8 cellular contexts compared by ENCODE assay signal in genomic region chr16:11329080-11329491, GRCh38. TPM values are rescaled to one million over a fixed set of nuclear protein-coding genes. Genes with fewer than 3 reads are reported as not detected.
DNase-seq lines count a peak whose midpoint lies in the region; ATAC-seq and TF ChIP-seq lines count a peak whose summit lies in the region.

No MANE protein-coding gene starts in this region.

- peak overlapping the region; percentile 40 for H3K4me3 ChIP-seq in AG04449 (ENCODE audit: low read depth, low read length)
- H3K4me3 ChIP-seq in iPS DF 6.9 (ENCODE audit: low read length) = no peak overlapping the region

- H3K27me3 ChIP-seq in iPS DF 6.9 (ENCODE audit: control insufficient read depth, insufficient read depth, low read length) = no peaks in the 10 kb centered on the region

- H3K27ac ChIP-seq in iPS DF 6.9 (ENCODE audit: low read length) = peak overlapping the region; percentile 89

- no peak for DNase-seq in AG04449 (ENCODE audit: low read depth, low spot score)
- DNase-seq in RPMI7951 (ENCODE audit: low read depth) = peak; percentile 54
- no peak for DNase-seq in iPS DF 6.9 (ENCODE audit: low read depth, low spot score)
- DNase-seq in activated CD8-positive, alpha-beta memory T cell treated with anti-CD3 and anti-CD28 coated beads, Interleukin-2, amount 50 U/mL, for 4 hours = no peak
- no peak for DNase-seq in NCI-H774 (lab: John Stamatoyannopoulos, UW)

- TF ChIP-seq CTCF in AG04449 (IDR thresholded peaks at IDR 0.05; ENCODE audit: insufficient read depth, low read length, missing control alignments) = no peak

- no CpG with 5 or more reads among the region's 6 CpGs for WGBS in iPS DF 6.9 (ENCODE audit: insufficient coverage, insufficient read length)

- POLR2A ChIA-PET in AG04449 (lab: Yijun Ruan, JAX) = interaction anchor here (1.3 kb wide), 2 partner anchors 31 to 73 kb away, joined by 3 to 10 read pairs; partner anchors contain the start of gene SOCS1

- H3K4me1 ChIP-seq in iPS DF 6.9 (ENCODE audit: control insufficient read depth, insufficient read depth, low read length) = peaks cover 10% of the 10 kb centered on the region

- no peaks in the 10 kb centered on the region for H3K9me3 ChIP-seq in iPS DF 6.9 (ENCODE audit: control insufficient read depth, insufficient read depth, low read length)

- CTCF ChIA-PET in AG04449 (lab: Yijun Ruan, JAX) = interaction anchor here (0.9 to 1.3 kb wide), 2 partner anchors 16 to 21 kb away, joined by 3 read pairs; no protein-coding TSS in a partner anchor

- ATAC-seq in GM19035 (IDR thresholded peaks at IDR 0.05; ENCODE audit: unreplicated experiment) (peak; percentile 21), GM21390 (IDR thresholded peaks at IDR 0.05; ENCODE audit: unreplicated experiment) (no peak), HG02642 (IDR thresholded peaks at IDR 0.05; ENCODE audit: poor library complexity, unreplicated experiment) (no peak)

- H3K36me3 ChIP-seq in iPS DF 6.9 (ENCODE audit: control insufficient read depth, insufficient read depth, low read length) = no peaks in the 10 kb centered on the region

RNA-seq across cellular contexts. Expression of gene RMI2, which starts 16.2 kb away (rescaled TPM):
- total RNA-seq in RPMI7951 (2014; rRNA removed; shearing (Covaris generic)) = 33.2 and 33.4 TPM in 2 replicates

RNA-seq across cellular contexts. Expression of gene PRM1, which starts 48.0 kb away (rescaled TPM):
- not detected in 2 replicates for total RNA-seq in RPMI7951 (2014; rRNA removed; shearing (Covaris generic))

RNA-seq across cellular contexts. Expression of gene PRM2, which starts 52.8 kb away (rescaled TPM):
- total RNA-seq in RPMI7951 (2014; rRNA removed; shearing (Covaris generic)) = not detected in 2 replicates

RNA-seq across cellular contexts. Expression of gene PRM3, which starts 55.7 kb away (rescaled TPM):
- total RNA-seq in RPMI7951 (2014; rRNA removed; shearing (Covaris generic)) = not detected in 2 replicates

RNA-seq across cellular contexts. Expression of gene TNP2, which starts 60.0 kb away (rescaled TPM):
- total RNA-seq in RPMI7951 (2014; rRNA removed; shearing (Covaris generic)) = not detected in 2 replicates
